Comparison of ENCODE assay signal across 9 cellular contexts in the genomic region with DNA sequence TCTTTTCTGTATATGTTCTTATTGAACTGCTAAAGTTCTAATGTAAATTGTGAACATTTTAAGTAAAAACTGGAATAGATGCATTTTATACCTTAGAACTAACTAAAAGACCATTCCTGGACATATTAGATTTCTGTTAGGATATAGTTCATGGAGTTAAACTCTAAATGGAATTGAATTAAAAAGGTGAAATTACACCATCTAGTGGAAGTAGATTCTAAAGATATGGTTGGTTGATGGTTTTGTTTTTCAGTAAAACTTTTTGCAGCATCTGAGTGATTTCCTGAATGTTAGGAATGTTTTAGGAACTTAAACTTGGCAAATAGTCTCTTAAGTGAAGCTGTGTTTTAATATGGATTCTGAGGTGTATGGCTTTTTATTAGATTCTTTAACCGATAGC.
DNase-seq lines count a peak whose midpoint lies in the region; ATAC-seq, FAIRE-seq and TF ChIP-seq lines count a peak whose summit lies in the region.
"Had no signal": no experiment of that assay in that cellular context is flagged by ENCODE, and none has a peak within 500 bp of the region (broad histone marks: within the 10 kb centered on the region; RNA-seq: fewer than 3 reads in every experiment).

No MANE protein-coding gene starts in this region.

- TF ChIP-seq EP300 in H1 (IDR thresholded peaks at IDR 0.05; ENCODE audit: borderline replicate concordance in 1 of 2, low read depth in 2 of 2, low read length in 2 of 2) = no peak

- FAIRE-seq in H1 (lab: Jason Lieb, UNC) = peak; percentile 36

- H4K8ac ChIP-seq in H1 (ENCODE audit: extremely low read depth, insufficient read depth, low read length) = no peak overlapping the region

- H4K20me1 ChIP-seq in H1 (replicated peaks in 1 of 2; ENCODE audit: control insufficient read depth in 1 of 2, insufficient read depth in 2 of 2, low read length in 2 of 2) (no peaks in the 10 kb centered on the region), osteoblast (ENCODE audit: insufficient read depth, low read length) (peaks cover 3% of the 10 kb centered on the region)

- H3K4ac ChIP-seq in H1 (replicated peaks; ENCODE audit: insufficient read length, low read depth, low read length) = no peak overlapping the region

- no peak overlapping the region for H2BK12ac ChIP-seq in H1 (ENCODE audit: low read depth, low read length)

- no peak overlapping the region for H3K4me2 ChIP-seq in H1 (ENCODE audit: insufficient read depth in 1 of 2, low read depth in 2 of 2, low read length in 2 of 2)
- H3K4me2 ChIP-seq in osteoblast (ENCODE audit: insufficient read depth, low read length) = no peak overlapping the region

- TF ChIP-seq CTCF in H1 (IDR thresholded peaks at IDR 0.05; ENCODE audit: control extremely low read depth in 1 of 3, insufficient read depth in 1 of 3, low read depth in 1 of 3, low read length in 3 of 3) (peak in 1 of 3 experiments; percentile 16; a peak in 1 of 4 replicates), osteoblast (IDR thresholded peaks at IDR 0.05; ENCODE audit: extremely low read depth, low read depth, low read length) (peak; percentile 48)

- no peak overlapping the region for H2AK5ac ChIP-seq in H1 (ENCODE audit: low read depth, low read length)

- no peak; a peak in 2 of 4 replicates for TF ChIP-seq RAD21 in H1 (IDR thresholded peaks at IDR 0.05 in 1 of 2, conservative IDR thresholded peaks at IDR 0.05 in 1 of 2; ENCODE audit: low read depth in 2 of 2, low read length in 2 of 2)

- no peak overlapping the region for H4K5ac ChIP-seq in H1 (ENCODE audit: insufficient read length, low read depth, low read length)

- H3K4me3 ChIP-seq in H1 (ENCODE audit: extremely low read depth in 1 of 4, insufficient read depth in 2 of 4, low read depth in 3 of 4, low read length in 4 of 4) = no peak overlapping the region
- no peak overlapping the region for H3K4me3 ChIP-seq in osteoblast (ENCODE audit: insufficient read depth, low read length)

- H4K91ac ChIP-seq in H1 (replicated peaks; ENCODE audit: insufficient read length, low read length) = no peak overlapping the region

- DNase-seq in ELR (ENCODE audit: low read depth) (peak; percentile 53), NCI-H460 (ENCODE audit: extremely low read depth, low read depth) (peak; percentile 4), H1 (ENCODE audit: low read depth in 1 of 2, low spot score in 2 of 2) (no peak), osteoblast (ENCODE audit: insufficient read length, low spot score, missing footprints) (peak; percentile 65), amygdala (lab: John Stamatoyannopoulos, UW) (no peak), activated gamma-delta T cell (lab: John Stamatoyannopoulos, UW) (no peak)
- DNase-seq in stimulated activated naive CD4-positive, alpha-beta T cell treated with Interleukin-2 at 50 U/mL for 16 hours (lab: John Stamatoyannopoulos, UW) = no peak
- DNase-seq: Right ventricle myocardium superior had no signal

- no peak for ATAC-seq in HG02610 (IDR thresholded peaks at IDR 0.05; ENCODE audit: unreplicated experiment)

- H3K14ac ChIP-seq in H1 (ENCODE audit: insufficient read length) = no peak overlapping the region

- H3K27me3 ChIP-seq in H1 (replicated peaks in 1 of 4; ENCODE audit: control insufficient read depth in 3 of 4, extremely low read depth in 1 of 4, insufficient read depth in 3 of 4, low read length in 3 of 4) (no peaks in the 10 kb centered on the region), osteoblast (ENCODE audit: insufficient read depth, low read length) (no peaks in the 10 kb centered on the region)

- no peak overlapping the region for H3K56ac ChIP-seq in H1 (replicated peaks; ENCODE audit: insufficient read length, low read depth, low read length)

- H3K27ac ChIP-seq in H1 (ENCODE audit: low read depth, low read length) = no peak overlapping the region
- H3K27ac ChIP-seq in osteoblast (ENCODE audit: low read depth, low read length) = no peak overlapping the region

- H2BK120ac ChIP-seq in H1 (replicated peaks; ENCODE audit: low read depth, low read length) = no peak overlapping the region

- H3K9me3 ChIP-seq in H1 (ENCODE audit: insufficient read depth in 2 of 2, low read depth in 1 of 2, low read length in 1 of 2) (no peaks in the 10 kb centered on the region), osteoblast (ENCODE audit: low read depth, low read length) (no peaks in the 10 kb centered on the region)

- no peak overlapping the region for H3K18ac ChIP-seq in H1 (ENCODE audit: extremely low read depth, low read length)

- H2AFZ ChIP-seq in H1 (ENCODE audit: low read length) (no peak overlapping the region), osteoblast (ENCODE audit: low read length) (no peak overlapping the region)

- H2BK15ac ChIP-seq in H1 (ENCODE audit: low read length) = no peak overlapping the region

- TF ChIP-seq POLR2A in H1 (IDR thresholded peaks at IDR 0.05; ENCODE audit: control extremely low read depth in 1 of 2, low read depth in 2 of 2, low read length in 2 of 2) = no peak

- no peak overlapping the region for H2BK5ac ChIP-seq in H1 (ENCODE audit: low read depth, low read length)

- no peak overlapping the region for H2BK20ac ChIP-seq in H1 (ENCODE audit: low read length)

- H3K23me2 ChIP-seq in H1 (ENCODE audit: low read depth, low read length) = no peaks in the 10 kb centered on the region

- H3K4me1 ChIP-seq in H1 (replicated peaks in 1 of 4; ENCODE audit: control insufficient read depth in 3 of 4, insufficient read depth in 4 of 4, low read length in 3 of 4) = no peaks in the 10 kb centered on the region
- no peaks in the 10 kb centered on the region for H3K4me1 ChIP-seq in osteoblast (ENCODE audit: insufficient read depth, low read length)

- CTCF ChIA-PET in H1 (lab: Charles Lee; ENCODE audit: partially characterized antibody) = interaction anchor here (0.6 to 2.0 kb wide), 13 partner anchors 15 to 680 kb away, joined by 3 to 7 read pairs (median 3); no protein-coding TSS in a partner anchor

- H3K9ac ChIP-seq in H1 (replicated peaks in 1 of 4; ENCODE audit: extremely low read depth in 1 of 4, low read depth in 3 of 4, low read length in 3 of 4) = no peak overlapping the region

- POLR2A ChIA-PET in H1 (lab: Charles Lee; ENCODE audit: partially characterized antibody) = interaction anchor here (2.8 kb wide), 1 partner anchor 255 kb away, joined by 7 read pairs; a partner anchor contains a TSS

- no peak overlapping the region for H3K23ac ChIP-seq in H1 (ENCODE audit: insufficient read length)

- no peaks in the 10 kb centered on the region for H3K79me1 ChIP-seq in H1 (ENCODE audit: low read depth, low read length)

- WGBS in H1 (ENCODE audit: extremely low coverage in 1 of 2, insufficient coverage in 1 of 2, insufficient read length in 1 of 2, insufficient replicate concordance in 2 of 2, low coverage in 1 of 2, low lambda C conversion rate in 2 of 2, missing lambda C conversion rate in 1 of 2), 2 experiments = 88% methylated on average over 1 of the region's 1 CpG; no CpG with 5 or more reads in 1 of the 2 experiments

- H3K36me3 ChIP-seq in H1 (ENCODE audit: control insufficient read depth in 2 of 4, insufficient read depth in 4 of 4, low read length in 3 of 4) = peaks cover 0 to 5% (median 0%) of the 10 kb centered on the region in 4 experiments; a peak in 2 of 8 replicates
- peaks cover 4% of the 10 kb centered on the region for H3K36me3 ChIP-seq in osteoblast (ENCODE audit: insufficient read depth, low read length)

- H3K79me2 ChIP-seq in H1 (ENCODE audit: control insufficient read depth in 1 of 2, insufficient read depth in 2 of 2, low read length in 2 of 2) (no peaks in the 10 kb centered on the region), osteoblast (ENCODE audit: insufficient read depth, low read length) (no peaks in the 10 kb centered on the region)

TF ChIP-seq in H1, 55 proteins besides CTCF, POLR2A, EP300 and RAD21 (continues in another document):
- TF ChIP-seq, protein P1, sequence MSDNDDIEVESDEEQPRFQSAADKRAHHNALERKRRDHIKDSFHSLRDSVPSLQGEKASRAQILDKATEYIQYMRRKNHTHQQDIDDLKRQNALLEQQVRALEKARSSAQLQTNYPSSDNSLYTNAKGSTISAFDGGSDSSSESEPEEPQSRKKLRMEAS (IDR thresholded peaks at IDR 0.05) = no peak
- no peak for TF ChIP-seq BRCA1 (IDR thresholded peaks at IDR 0.05; ENCODE audit: low read depth, low read length)
- TF ChIP-seq POU5F1 (IDR thresholded peaks at IDR 0.05; ENCODE audit: low read depth, low read length) = no peak
- no peak for TF ChIP-seq EGR1 (IDR thresholded peaks at IDR 0.05; ENCODE audit: borderline replicate concordance, low read depth, low read length)
- no peak for TF ChIP-seq PHF8 (conservative IDR thresholded peaks at IDR 0.05; ENCODE audit: low read depth, low read length)
- TF ChIP-seq CREB1 (IDR thresholded peaks at IDR 0.05) = no peak
- TF ChIP-seq BACH1 (IDR thresholded peaks at IDR 0.05; ENCODE audit: low read length) = no peak
- TF ChIP-seq, protein P2, sequence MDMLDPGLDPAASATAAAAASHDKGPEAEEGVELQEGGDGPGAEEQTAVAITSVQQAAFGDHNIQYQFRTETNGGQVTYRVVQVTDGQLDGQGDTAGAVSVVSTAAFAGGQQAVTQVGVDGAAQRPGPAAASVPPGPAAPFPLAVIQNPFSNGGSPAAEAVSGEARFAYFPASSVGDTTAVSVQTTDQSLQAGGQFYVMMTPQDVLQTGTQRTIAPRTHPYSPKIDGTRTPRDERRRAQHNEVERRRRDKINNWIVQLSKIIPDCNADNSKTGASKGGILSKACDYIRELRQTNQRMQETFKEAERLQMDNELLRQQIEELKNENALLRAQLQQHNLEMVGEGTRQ (IDR thresholded peaks at IDR 0.05; ENCODE audit: low read length) = no peak
- no peak for TF ChIP-seq SUZ12 (IDR thresholded peaks at IDR 0.05; ENCODE audit: low read length)
- TF ChIP-seq GABPA (IDR thresholded peaks at IDR 0.05; ENCODE audit: borderline replicate concordance, insufficient read depth, low read length) = no peak
- TF ChIP-seq TAF1 (IDR thresholded peaks at IDR 0.05; ENCODE audit: low read depth, low read length) = no peak
- no peak for TF ChIP-seq YY1 (IDR thresholded peaks at IDR 0.05; ENCODE audit: low read depth, low read length)
- no peak for TF ChIP-seq MAFK (IDR thresholded peaks at IDR 0.05; ENCODE audit: low read depth, low read length)
- no peak for TF ChIP-seq GTF2F1 (IDR thresholded peaks at IDR 0.05; ENCODE audit: borderline replicate concordance, low read depth, low read length)
- no peak for TF ChIP-seq SIX5 (IDR thresholded peaks at IDR 0.05; ENCODE audit: low read depth, low read length)

Comparison
In these comparisons a context has a peak if more than half of its experiments do, and no peak if none do; other contexts are left out.
1. DNase-seq: peak in ELR (single experiment), NCI-H460 (single experiment) and osteoblast (single experiment); none in H1 (0 of 2), amygdala (0 of 56), stimulated activated naive CD4-positive, alpha-beta T cell treated with Interleukin-2 at 50 U/mL for 16 hours (single experiment) and activated gamma-delta T cell (single experiment).